Comparison of ENCODE assay signal across 9 cellular contexts in genomic region chr21:33586927-33587326, GRCh38. TPM values are rescaled to one million over a fixed set of nuclear protein-coding genes. Genes with fewer than 3 reads are reported as not detected.
DNase-seq lines count a peak whose midpoint lies in the region; ATAC-seq, FAIRE-seq and TF ChIP-seq lines count a peak whose summit lies in the region.
"Had no signal": no experiment of that assay in that cellular context is flagged by ENCODE, and none has a peak within 500 bp of the region (broad histone marks: within the 10 kb centered on the region; RNA-seq: fewer than 3 reads in every experiment).

No MANE protein-coding gene starts in this region.

- no peak for DNase-seq in activated CD4-positive, alpha-beta T cell treated with anti-CD3 and anti-CD28 coated beads, Interleukin-2, amount 10 ng/mL, durations not matched to agents 24 days and 14 days
- DNase-seq in activated CD4-positive, alpha-beta T cell treated with anti-CD3 and anti-CD28 coated beads for 4 hours, result no peak
- DNase-seq in NB4 (ENCODE audit: low read depth), result no peak
- DNase-seq in mammary epithelial cell, result peak; percentile 2
- no peak for DNase-seq in trophoblast cell
- no peak for DNase-seq in NCI-H2081 treated with DMSO at 0.1 percent for 48 hours (lab: John Stamatoyannopoulos, UW)
- DNase-seq in HTR-8/SVneo (ENCODE audit: insufficient read length, low spot score), result no peak
- DNase-seq: NCI-H1105 had no signal

- H3K36me3 ChIP-seq in mammary epithelial cell (ENCODE audit: insufficient read depth, low read length) (peaks cover 15% of the 10 kb centered on the region), trophoblast cell (ENCODE audit: control insufficient read depth in 1 of 2, insufficient read depth in 2 of 2, low read length in 2 of 2) (peaks cover 3 to 6% of the 10 kb centered on the region in 2 experiments)

- H3K4me3 Mint-ChIP-seq in activated CD4-positive, alpha-beta T cell treated with anti-CD3 and anti-CD28 coated beads, Interleukin-2, amount 10 ng/mL, durations not matched to agents 24 days and 14 days, result peak overlapping the region; percentile 75

- no TSS peak for BruUV-seq in mammary epithelial cell (replicated peaks; lab: Mats Ljungman, UMichigan)

- FAIRE-seq in HTR-8/SVneo (lab: Jason Lieb, UNC), result no peak

- no peak overlapping the region for H3K18ac ChIP-seq in trophoblast cell (ENCODE audit: low read length)

- no peak overlapping the region for H2BK12ac ChIP-seq in trophoblast cell (ENCODE audit: low read length)

- H3K4me3 ChIP-seq in NB4 (ENCODE audit: low read depth, low read length), result peak overlapping the region; percentile 72
- H3K4me3 ChIP-seq in mammary epithelial cell (replicated peaks in 1 of 3; ENCODE audit: insufficient read depth in 1 of 3, low read depth in 2 of 3, low read length in 3 of 3), result peak overlapping the region in 2 of 3 experiments; percentile 38 to 64
- no peak overlapping the region for H3K4me3 ChIP-seq in trophoblast cell (ENCODE audit: low read depth, low read length)

- in situ Hi-C loops in mammary epithelial cell (cut with MboI; ENCODE audit: low sequenced_read_pairs in 2 of 2), result no loop called here

- H3K79me2 ChIP-seq in mammary epithelial cell (ENCODE audit: insufficient read depth, low read length), result peaks cover 45% of the 10 kb centered on the region
- peaks cover 8% of the 10 kb centered on the region for H3K79me2 ChIP-seq in trophoblast cell (ENCODE audit: control insufficient read depth, insufficient read depth, low read length, poor library complexity)

- H3K4me1 ChIP-seq in mammary epithelial cell (ENCODE audit: insufficient read depth, low read length) (peaks cover 6% of the 10 kb centered on the region), trophoblast cell (ENCODE audit: control insufficient read depth in 1 of 2, insufficient read depth in 2 of 2, low read length in 2 of 2) (peaks cover 0 to 3% of the 10 kb centered on the region in 2 experiments)

- 91% methylated on average over 6 of the region's 6 CpGs for WGBS in mammary epithelial cell (ENCODE audit: low coverage, missing lambda C conversion rate)
- no CpG with 5 or more reads among the region's 6 CpGs for WGBS in trophoblast cell (ENCODE audit: extremely low coverage, insufficient coverage, insufficient read length)

- peaks cover 18% of the 10 kb centered on the region for H3K4me1 Mint-ChIP-seq in activated CD4-positive, alpha-beta T cell treated with anti-CD3 and anti-CD28 coated beads, Interleukin-2, amount 10 ng/mL, durations not matched to agents 24 days and 14 days

- TF ChIP-seq POLR2A in NB4 (IDR thresholded peaks at IDR 0.05; ENCODE audit: extremely low read depth, insufficient read length), result no peak

- CTCF ChIA-PET in mammary epithelial cell (lab: Charles Lee; ENCODE audit: low non-redundant PET), result no interaction called here

- no peak overlapping the region for H3K4ac ChIP-seq in trophoblast cell (ENCODE audit: low read depth, low read length)

- no peak overlapping the region for H3K23ac ChIP-seq in trophoblast cell (ENCODE audit: low read length)

- H3K14ac ChIP-seq in trophoblast cell (ENCODE audit: low read length), result no peak overlapping the region

- H3K9ac ChIP-seq in mammary epithelial cell (ENCODE audit: insufficient read depth, low read length) (no peak overlapping the region), trophoblast cell (ENCODE audit: low read length) (no peak overlapping the region)

- H3K27ac ChIP-seq in mammary epithelial cell (ENCODE audit: insufficient read depth, low read depth, low read length) (no peak overlapping the region), trophoblast cell (ENCODE audit: low read depth, low read length) (no peak overlapping the region)

- H2AFZ ChIP-seq in mammary epithelial cell (ENCODE audit: low read depth, low read length) (no peak overlapping the region), trophoblast cell (ENCODE audit: insufficient read depth, low read length, poor library complexity) (no peak overlapping the region)

- H4K12ac ChIP-seq in trophoblast cell (ENCODE audit: low read depth, low read length), result no peak overlapping the region

- H3K9me3 Mint-ChIP-seq in activated CD4-positive, alpha-beta T cell treated with anti-CD3 and anti-CD28 coated beads, Interleukin-2, amount 10 ng/mL, durations not matched to agents 24 days and 14 days, result no peaks in the 10 kb centered on the region

- no peaks in the 10 kb centered on the region for H3K27me3 ChIP-seq in mammary epithelial cell (ENCODE audit: insufficient read depth, low read length)
- no peaks in the 10 kb centered on the region for H3K27me3 ChIP-seq in trophoblast cell (ENCODE audit: insufficient read depth, low read length)

- ATAC-seq in GM18868 (IDR thresholded peaks at IDR 0.05; ENCODE audit: unreplicated experiment), result no peak

- H4K20me1 ChIP-seq in mammary epithelial cell (ENCODE audit: insufficient read depth, low read length), result no peaks in the 10 kb centered on the region

- H3K36me3 Mint-ChIP-seq in activated CD4-positive, alpha-beta T cell treated with anti-CD3 and anti-CD28 coated beads, Interleukin-2, amount 10 ng/mL, durations not matched to agents 24 days and 14 days (ENCODE audit: low read depth), result peaks cover 22% of the 10 kb centered on the region

- no peaks in the 10 kb centered on the region for H3K27me3 Mint-ChIP-seq in activated CD4-positive, alpha-beta T cell treated with anti-CD3 and anti-CD28 coated beads, Interleukin-2, amount 10 ng/mL, durations not matched to agents 24 days and 14 days

- H3K4me2 ChIP-seq in mammary epithelial cell (ENCODE audit: insufficient read depth, low read depth, low read length), result peak overlapping the region; percentile 73
- H3K4me2 ChIP-seq in trophoblast cell (ENCODE audit: low read length), result peak overlapping the region; percentile 16

- H3K9me3 ChIP-seq in mammary epithelial cell (replicated peaks; ENCODE audit: insufficient read depth, low read length) (no peaks in the 10 kb centered on the region), trophoblast cell (ENCODE audit: insufficient read depth, low read depth, low read length) (no peaks in the 10 kb centered on the region)

- no peak overlapping the region for H4K8ac ChIP-seq in trophoblast cell (ENCODE audit: low read depth, low read length)

- dilution Hi-C loops in mammary epithelial cell (cut with HindIII; ENCODE audit: low sequenced_read_pairs), result no loop called here

- no peak for TF ChIP-seq CTCF in NB4 (IDR thresholded peaks at IDR 0.05; ENCODE audit: low read depth, low read length)
- TF ChIP-seq CTCF in mammary epithelial cell (conservative IDR thresholded peaks at IDR 0.05 in 1 of 2, IDR thresholded peaks at IDR 0.05 in 1 of 2; ENCODE audit: extremely low read depth in 1 of 2, insufficient read depth in 1 of 2, low read depth in 1 of 2, low read length in 2 of 2), result no peak

- no peak overlapping the region for H2BK5ac ChIP-seq in trophoblast cell (ENCODE audit: low read depth, low read length, poor library complexity)

- intact Hi-C loops in activated CD4-positive, alpha-beta T cell treated with anti-CD3 and anti-CD28 coated beads, Interleukin-2, amount 10 ng/mL, durations not matched to agents 24 days and 14 days (cut with micrococcal nuclease), result loop anchor here (5.0 kb wide), 1 partner anchor 95 kb away; the partner anchor contains the start of gene DNAJC28
- intact Hi-C loops in mammary epithelial cell (cut with micrococcal nuclease), result loop anchor here (5.0 kb wide), 1 partner anchor 305 kb away; no protein-coding TSS in a partner anchor

- no peak overlapping the region for H2AK5ac ChIP-seq in trophoblast cell (ENCODE audit: low read length)

- H2BK120ac ChIP-seq in trophoblast cell (ENCODE audit: insufficient read depth, low read length, poor library complexity), result no peak overlapping the region

- H3K27ac Mint-ChIP-seq in activated CD4-positive, alpha-beta T cell treated with anti-CD3 and anti-CD28 coated beads, Interleukin-2, amount 10 ng/mL, durations not matched to agents 24 days and 14 days, result peak overlapping the region; percentile 69

- no peak overlapping the region for H4K91ac ChIP-seq in trophoblast cell (ENCODE audit: low read depth, low read length)

- peaks cover 13% of the 10 kb centered on the region for H3K79me1 ChIP-seq in trophoblast cell (ENCODE audit: low read length)

RNA-seq across cellular contexts. Expression of gene DONSON, which starts 1.6 kb away (rescaled TPM):
- total RNA-seq in activated CD4-positive, alpha-beta T cell treated with anti-CD3 and anti-CD28 coated beads, Interleukin-2, amount 10 ng/mL, durations not matched to agents 24 days and 14 days, result 42.6 and 42.7 TPM in 2 replicates
- total RNA-seq in mammary epithelial cell, result 10 to 100 TPM in 1 of 2 donors, 1 to 10 TPM in 1; 8.0 to 22.9 TPM
- polyA plus RNA-seq in mammary epithelial cell, result 25.7 TPM
- polyA minus RNA-seq in mammary epithelial cell, result 37.2 TPM
- 34.0 and 34.1 TPM in 2 replicates for polyA plus RNA-seq in trophoblast cell (2013)

RNA-seq across cellular contexts. Expression of gene SON, which starts 44.1 kb away (rescaled TPM):
- total RNA-seq in activated CD4-positive, alpha-beta T cell treated with anti-CD3 and anti-CD28 coated beads, Interleukin-2, amount 10 ng/mL, durations not matched to agents 24 days and 14 days, result 351 and 363 TPM in 2 replicates
- total RNA-seq in mammary epithelial cell, result 100 to 1,000 TPM; 132 to 233 TPM
- polyA plus RNA-seq in mammary epithelial cell, result 54.0 TPM
- polyA minus RNA-seq in mammary epithelial cell, result 248 TPM
- 138 and 139 TPM in 2 replicates for polyA plus RNA-seq in trophoblast cell (2013)

RNA-seq across cellular contexts. Expression of gene GART, which starts 45.0 kb away (rescaled TPM):
- 216 and 221 TPM in 2 replicates for total RNA-seq in activated CD4-positive, alpha-beta T cell treated with anti-CD3 and anti-CD28 coated beads, Interleukin-2, amount 10 ng/mL, durations not matched to agents 24 days and 14 days
- total RNA-seq in mammary epithelial cell, result 100 to 1,000 TPM; 106 to 170 TPM
- polyA plus RNA-seq in mammary epithelial cell, result 19.4 TPM
- 80.3 TPM for polyA minus RNA-seq in mammary epithelial cell
- 56.6 and 56.7 TPM in 2 replicates for polyA plus RNA-seq in trophoblast cell (2013)

RNA-seq across cellular contexts. Expression of gene CRYZL1, which starts 54.6 kb away (rescaled TPM):
- total RNA-seq in activated CD4-positive, alpha-beta T cell treated with anti-CD3 and anti-CD28 coated beads, Interleukin-2, amount 10 ng/mL, durations not matched to agents 24 days and 14 days, result 26.3 and 34.8 TPM in 2 replicates
- 10 to 100 TPM; 21.0 to 21.4 TPM for total RNA-seq in mammary epithelial cell
- 21.5 TPM for polyA plus RNA-seq in mammary epithelial cell
- 8.9 TPM for polyA minus RNA-seq in mammary epithelial cell
- 20.4 and 21.1 TPM in 2 replicates for polyA plus RNA-seq in trophoblast cell (2013)

RNA-seq across cellular contexts. Expression of gene ITSN1, which starts 55.4 kb away (rescaled TPM):
- 4.5 and 4.8 TPM in 2 replicates for total RNA-seq in activated CD4-positive, alpha-beta T cell treated with anti-CD3 and anti-CD28 coated beads, Interleukin-2, amount 10 ng/mL, durations not matched to agents 24 days and 14 days
- total RNA-seq in mammary epithelial cell, result 10 to 100 TPM; 18.7 to 34.0 TPM
- polyA plus RNA-seq in mammary epithelial cell, result 37.3 TPM
- 32.1 TPM for polyA minus RNA-seq in mammary epithelial cell
- polyA plus RNA-seq in trophoblast cell (2013), result 121 and 122 TPM in 2 replicates
